Comparison of ENCODE assay signal across 12 cellular contexts in genomic region chr3:149417174-149417573, GRCh38. TPM values are rescaled to one million over a fixed set of nuclear protein-coding genes. Genes with fewer than 3 reads are reported as not detected.
DNase-seq lines count a peak whose midpoint lies in the region; ATAC-seq, FAIRE-seq and TF ChIP-seq lines count a peak whose summit lies in the region.
"Had no signal": no experiment of that assay in that cellular context is flagged by ENCODE, and none has a peak within 500 bp of the region (broad histone marks: within the 10 kb centered on the region; RNA-seq: fewer than 3 reads in every experiment).

No MANE protein-coding gene starts in this region.

- H3K36me3 ChIP-seq in K562 (ENCODE audit: control insufficient read depth, insufficient read depth, low read length): no peaks in the 10 kb centered on the region

- no peaks in the 10 kb centered on the region for H3K79me2 ChIP-seq in K562 (ENCODE audit: control insufficient read depth, insufficient read depth, low read length)

- DNase-seq in K562 (ENCODE audit: extremely low read depth in 1 of 4, low spot score in 3 of 4): no peak
- DNase-seq in NCI-H748 treated with DMSO at 0.1 percent for 48 hours (lab: John Stamatoyannopoulos, UW): no peak
- no peak for DNase-seq in NCI-H1048 (lab: John Stamatoyannopoulos, UW)
- DNase-seq in Kasumi-1 (lab: John Stamatoyannopoulos, UW): no peak
- DNase-seq in AG08396 (ENCODE audit: low spot score): no peak
- DNase-seq: NCI-H2029 treated with DMSO at 0.1 percent for 48 hours had no signal

- FAIRE-seq in K562 (lab: Jason Lieb, UNC): peak; percentile 15

- H3K4me2 ChIP-seq in K562 (ENCODE audit: insufficient read depth, low read length): no peak overlapping the region

- no TSS peak for BruUV-seq in K562 (replicated peaks; lab: Mats Ljungman, UMichigan)

- TF ChIP-seq POLR2A in K562 (conservative IDR thresholded peaks at IDR 0.05): no peak

- no peaks in the 10 kb centered on the region for H3K9me1 ChIP-seq in K562 (ENCODE audit: control insufficient read depth, insufficient read depth, low read length)

- in situ Hi-C loops in K562 (cut with MboI): no loop called here

- WGBS in K562 (ENCODE audit: insufficient coverage, low coverage, missing lambda C conversion rate): 0% methylated on average over 3 of the region's 3 CpGs

- ATAC-seq in GM18861 (IDR thresholded peaks at IDR 0.05; ENCODE audit: unreplicated experiment): peak; percentile 94
- ATAC-seq in GM21528 (IDR thresholded peaks at IDR 0.05; ENCODE audit: low FRiP score, unreplicated experiment): peak; percentile 88
- ATAC-seq in HG03097 (IDR thresholded peaks at IDR 0.05; ENCODE audit: low FRiP score, unreplicated experiment): peak; percentile 77
- ATAC-seq in K562: no peak
- ATAC-seq: WTC11 had no signal

- TF ChIP-seq EP300 in K562 (IDR thresholded peaks at IDR 0.05; ENCODE audit: low read length): no peak

- no peaks in the 10 kb centered on the region for H3K9me3 ChIP-seq in K562 (replicated peaks; ENCODE audit: control insufficient read depth, insufficient read depth, low read depth, low read length)

- intact Hi-C loops in K562 (cut with micrococcal nuclease): no loop called here

- no peak overlapping the region for H3K27ac ChIP-seq in K562 (ENCODE audit: extremely low read depth, low read depth, low read length)

- no peaks in the 10 kb centered on the region for H3K27me3 ChIP-seq in K562 (ENCODE audit: control insufficient read depth in 2 of 2, insufficient read depth in 2 of 2, low read length in 2 of 2)

- CTCF ChIA-PET in K562 (lab: Yijun Ruan, JAX; ENCODE audit: low intra/inter-chr PET ratio): no interaction called here

- POLR2A ChIA-PET in K562 (lab: Yijun Ruan, JAX): no interaction called here

- H4K20me1 ChIP-seq in K562 (replicated peaks; ENCODE audit: control insufficient read depth, insufficient read depth, low read length): no peaks in the 10 kb centered on the region

- no peak overlapping the region for H2AFZ ChIP-seq in K562 (ENCODE audit: low read depth, low read length)

- no peak for TF ChIP-seq CTCF in K562 (IDR thresholded peaks at IDR 0.05 in 2 of 3, conservative IDR thresholded peaks at IDR 0.05 in 1 of 3; ENCODE audit: insufficient read depth in 2 of 3, low read depth in 1 of 3, low read length in 3 of 3)

- no peaks in the 10 kb centered on the region for H3K4me1 ChIP-seq in K562 (replicated peaks in 1 of 2; ENCODE audit: control insufficient read depth in 2 of 2, insufficient read depth in 2 of 2, low read length in 2 of 2)

- H3K9ac ChIP-seq in K562 (ENCODE audit: insufficient read depth in 1 of 2, low read depth in 2 of 2, low read length in 2 of 2): no peak overlapping the region

- H3K4me3 ChIP-seq in K562: no peak overlapping the region

- no peak for TF ChIP-seq RAD21 in K562 (CRISPR knock-in tag; conservative IDR thresholded peaks at IDR 0.05 in 1 of 2, IDR thresholded peaks at IDR 0.05 in 1 of 2)

TF ChIP-seq in K562, 482 proteins besides CTCF, POLR2A, EP300 and RAD21:
- TF ChIP-seq STAT6 (CRISPR knock-in tag; IDR thresholded peaks at IDR 0.05): no peak
- TF ChIP-seq HNRNPK (IDR thresholded peaks at IDR 0.05; ENCODE audit: low read depth, low read length, poor library complexity, severe bottlenecking): no peak
- TF ChIP-seq E4F1 (CRISPR knock-in tag; IDR thresholded peaks at IDR 0.05; ENCODE audit: borderline replicate concordance): no peak
- TF ChIP-seq TFAP4 (CRISPR knock-in tag; IDR thresholded peaks at IDR 0.05; ENCODE audit: borderline replicate concordance): no peak
- TF ChIP-seq ZNF707 (CRISPR knock-in tag; conservative IDR thresholded peaks at IDR 0.05): no peak

RNA-seq across cellular contexts. Expression of gene TM4SF1, which starts 39.7 kb away (rescaled TPM):
- total RNA-seq in K562 (2011; cell fraction: chromatin; rRNA removed; ENCODE audit: low replicate concordance): 0.33 TPM in 1 of 2 replicates, not detected in the other
- total RNA-seq in K562 (2011; cell fraction: nucleolus; rRNA removed): 0.50 TPM in 1 of 2 replicates, not detected in the other
- total RNA-seq in K562 (2011; cell fraction: nucleoplasm; rRNA removed): not detected in 2 replicates
- total RNA-seq in K562 (2014; rRNA removed) (not detected in 2 replicates), K562 (2014; rRNA removed; fragmentation: Illumina TruSeq; extraction: Trizol) (not detected in 2 replicates), K562 (2015; rRNA removed; fragmentation: Illumina TruSeq; extraction: Trizol) (0.11 TPM in 1 of 2 replicates, not detected in the other), K562 (2021) (0.44 and 0.67 TPM in 2 replicates)
- polyA plus RNA-seq in K562 (2011; rRNA removed) (0.06 and 0.12 TPM in 2 replicates), K562 (2014; fragmentation: Illumina TruSeq; extraction: Trizol) (not detected in 2 replicates), K562 (2014; fragmentation: Nextera tagmentation; extraction: Ambion mirVana) (under 1 TPM in 1 of 2 experiments, not detected in 1; 0.07 TPM), K562 (2014; rRNA removed) (0.08 TPM in 1 of 2 replicates, not detected in the other)
- 0.07 and 0.22 TPM in 2 replicates for polyA plus RNA-seq in K562 (2011; cell fraction: cytosol; rRNA removed)
- polyA plus RNA-seq in K562 (2011; cell fraction: nucleus; rRNA removed): 0.13 and 0.18 TPM in 2 replicates
- 0.12 and 0.15 TPM in 2 replicates for polyA plus RNA-seq in K562 (2012)
- 0.25 and 0.60 TPM in 2 replicates for polyA minus RNA-seq in K562 (2011; rRNA and poly(A)+ RNA removed)
- 5.1 and 13.1 TPM in 2 replicates for polyA minus RNA-seq in K562 (2011; cell fraction: cytosol; rRNA and poly(A)+ RNA removed)
- 1.4 and 2.2 TPM in 2 replicates for polyA minus RNA-seq in K562 (2011; cell fraction: nucleus; rRNA and poly(A)+ RNA removed)

RNA-seq across cellular contexts. Expression of gene TM4SF4, which starts 57.3 kb away (rescaled TPM):
- not detected in 2 replicates for total RNA-seq in K562 (2011; cell fraction: chromatin; rRNA removed; ENCODE audit: low replicate concordance)
- not detected in 2 replicates for total RNA-seq in K562 (2011; cell fraction: nucleolus; rRNA removed)
- total RNA-seq in K562 (2011; cell fraction: nucleoplasm; rRNA removed): not detected in 2 replicates
- total RNA-seq in K562 (2014; rRNA removed): not detected in 2 replicates
- total RNA-seq in K562 (2014; rRNA removed; fragmentation: Illumina TruSeq; extraction: Trizol): not detected in 2 replicates
- not detected in 2 replicates for total RNA-seq in K562 (2015; rRNA removed; fragmentation: Illumina TruSeq; extraction: Trizol)
- total RNA-seq in K562 (2021): 0.31 and 0.81 TPM in 2 replicates
- not detected in 2 replicates for polyA plus RNA-seq in K562 (2011; rRNA removed)
- polyA plus RNA-seq in K562 (2011; cell fraction: cytosol; rRNA removed): not detected in 2 replicates
- polyA plus RNA-seq in K562 (2011; cell fraction: nucleus; rRNA removed): not detected in 2 replicates
- not detected in 2 replicates for polyA plus RNA-seq in K562 (2012)
- not detected in 2 replicates for polyA plus RNA-seq in K562 (2014; fragmentation: Illumina TruSeq; extraction: Trizol)
- not detected for polyA plus RNA-seq in K562 (2014; fragmentation: Nextera tagmentation; extraction: Ambion mirVana)
- not detected in 2 replicates for polyA plus RNA-seq in K562 (2014; rRNA removed)
- polyA minus RNA-seq in K562 (2011; rRNA and poly(A)+ RNA removed): not detected in 2 replicates
- polyA minus RNA-seq in K562 (2011; cell fraction: cytosol; rRNA and poly(A)+ RNA removed): not detected in 2 replicates
- not detected in 2 replicates for polyA minus RNA-seq in K562 (2011; cell fraction: nucleus; rRNA and poly(A)+ RNA removed)
- total RNA-seq: lung microvascular endothelial cell, RPMI7951 had no signal
